1 cellular context compared by ENCODE assay signal in the genomic region with DNA sequence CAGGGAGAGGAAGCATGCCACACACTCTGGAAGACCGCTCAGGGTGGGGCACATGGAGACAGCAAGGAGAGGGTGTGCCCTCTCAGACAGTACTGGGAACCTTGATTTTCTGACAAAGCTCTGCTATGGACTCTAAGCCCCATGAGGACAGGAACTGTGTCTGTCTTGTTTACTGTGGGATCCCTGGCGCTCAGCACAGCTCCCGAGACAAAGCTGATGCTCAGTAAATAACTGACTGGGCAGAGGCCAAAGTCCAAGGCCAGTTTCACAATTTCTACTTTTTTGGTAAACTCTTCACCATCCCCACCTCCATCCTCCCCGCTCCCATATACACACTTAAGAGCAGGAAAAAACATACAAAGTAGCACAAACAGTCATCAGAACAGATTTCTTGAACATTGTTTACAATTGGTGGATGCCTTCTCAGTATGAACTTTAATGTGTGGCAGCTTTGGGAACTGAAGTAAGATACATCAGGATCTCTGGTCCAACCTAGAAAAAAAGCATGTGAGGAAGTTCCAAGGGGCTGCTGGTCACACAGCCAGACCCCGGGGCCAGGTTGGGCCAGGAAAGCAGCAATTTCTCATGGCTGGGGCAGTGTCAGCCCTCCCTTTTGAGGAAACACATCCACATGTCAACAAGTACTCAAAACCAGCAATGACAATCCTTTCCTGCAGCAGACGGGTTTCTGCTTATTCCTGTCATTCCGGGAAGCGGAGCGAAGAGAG.
TF ChIP-seq lines count a peak whose summit lies in the region.

No MANE protein-coding gene starts in this region.

TF ChIP-seq in endothelial cell of umbilical vein, 7 proteins besides CTCF, POLR2A, EP300 and RAD21:
- TF ChIP-seq MYC (IDR thresholded peaks at IDR 0.05; ENCODE audit: low read depth, low read length) (no peak), GATA2 (IDR thresholded peaks at IDR 0.05; ENCODE audit: insufficient read depth, insufficient read length, low read depth, low read length) (no peak), POLR2AphosphoS5 (IDR thresholded peaks at IDR 0.05; ENCODE audit: insufficient read depth, low read depth, low read length) (no peak), JUN (IDR thresholded peaks at IDR 0.05; ENCODE audit: borderline replicate concordance, insufficient read depth, insufficient read length, low read depth) (no peak), EZH2 (IDR thresholded peaks at IDR 0.05; ENCODE audit: borderline replicate concordance, low read depth, low read length, severe bottlenecking) (no peak), FOS (IDR thresholded peaks at IDR 0.05; ENCODE audit: borderline replicate concordance, insufficient read depth, low read length) (no peak), MAX (IDR thresholded peaks at IDR 0.05; ENCODE audit: insufficient read depth, insufficient read length) (no peak)
